In genomic region chr16:90019543-90020259, GRCh38 we compare ENCODE assay signal across 8 cellular contexts. TPM values are rescaled to one million over a fixed set of nuclear protein-coding genes. Genes with fewer than 3 reads are reported as not detected.
A peak's percentile ranks its signal among the peaks of the same experiment; 100 is the strongest.
DNase-seq lines count a peak whose midpoint lies in the region; ATAC-seq and TF ChIP-seq lines count a peak whose summit lies in the region.

No MANE protein-coding gene starts in this region.

- peaks cover 7% of the 10 kb centered on the region; the same call in 1 of the 2 replicates for H3F3A ChIP-seq in OCI-LY1 (ENCODE audit: insufficient read depth, low read length)

- H3K4me3 ChIP-seq in OCI-LY1 (ENCODE audit: low read depth, low read length, poor library complexity, severe bottlenecking) (peak overlapping the region; percentile 61), rectal smooth muscle tissue (ENCODE audit: low read length) (peak overlapping the region; percentile 44)

- peak; percentile 58 for DNase-seq in ACHN
- DNase-seq in activated naive CD4-positive, alpha-beta T cell (lab: John Stamatoyannopoulos, UW): peak in 3 of 4 experiments; percentile 13 to 59 (median 23)
- no peak for DNase-seq in Right ventricle myocardium superior
- DNase-seq in occipital lobe (lab: John Stamatoyannopoulos, UW): no peak
- no peak for DNase-seq in ureter (ENCODE audit: low spot score)

- H3K27me3 ChIP-seq in OCI-LY1 (ENCODE audit: insufficient read depth, low read length) (peaks cover 11% of the 10 kb centered on the region; the same call in 1 of the 2 replicates), rectal smooth muscle tissue (ENCODE audit: control insufficient read depth, insufficient read depth, low read length) (no peaks in the 10 kb centered on the region)

- no peak overlapping the region for H2AFZ ChIP-seq in OCI-LY1 (ENCODE audit: low read length)

- H3K36me3 ChIP-seq in OCI-LY1 (ENCODE audit: insufficient read depth, low read length): no peaks in the 10 kb centered on the region; the same call in 1 of the 2 replicates
- no peaks in the 10 kb centered on the region for H3K36me3 ChIP-seq in rectal smooth muscle tissue (ENCODE audit: control insufficient read depth, insufficient read depth, low read length)

- H3K27ac ChIP-seq in OCI-LY1 (ENCODE audit: low read depth, low read length, poor library complexity, severe bottlenecking) (no peak overlapping the region), rectal smooth muscle tissue (ENCODE audit: low read depth, low read length) (no peak overlapping the region)

- peak; percentile 51 for ATAC-seq in GM19463 (IDR thresholded peaks at IDR 0.05; ENCODE audit: unreplicated experiment)
- ATAC-seq in Right ventricle myocardium superior (ENCODE audit: poor library complexity): peak; percentile 14

- H3K9me2 ChIP-seq in OCI-LY1 (ENCODE audit: low read depth, low read length): no peaks in the 10 kb centered on the region

- intact Hi-C loops in Right ventricle myocardium superior (cut with DNase I): no loop called here

- H4K20me1 ChIP-seq in OCI-LY1 (ENCODE audit: insufficient read depth, low read length): no peaks in the 10 kb centered on the region

- H3K9ac ChIP-seq in OCI-LY1 (ENCODE audit: low read length) (peak overlapping the region; percentile 46), rectal smooth muscle tissue (ENCODE audit: low read length) (no peak overlapping the region)

- in situ Hi-C loops in ACHN (cut with HindIII; ENCODE audit: low pct_ligation_motif_present, low pct_unique_long_range_greater_than_20kb, low sequenced_read_pairs): no loop called here

- peak overlapping the region; percentile 64 for H3K4me2 ChIP-seq in OCI-LY1 (ENCODE audit: low read length)

- peak; percentile 45 for TF ChIP-seq CTCF in OCI-LY1 (IDR thresholded peaks at IDR 0.05; ENCODE audit: low read length)

- no peaks in the 10 kb centered on the region for H3K79me2 ChIP-seq in OCI-LY1 (ENCODE audit: insufficient read depth, low read length)

- H3K4me1 ChIP-seq in OCI-LY1 (ENCODE audit: insufficient read depth, low read length, severe bottlenecking) (peaks cover 28% of the 10 kb centered on the region), rectal smooth muscle tissue (ENCODE audit: control insufficient read depth, insufficient read depth, low read length) (peaks cover 4% of the 10 kb centered on the region)

- H3K9me3 ChIP-seq in OCI-LY1 (ENCODE audit: low read length): no peaks in the 10 kb centered on the region

RNA-seq across cellular contexts. Expression of gene DBNDD1, which starts 0.4 kb away (rescaled TPM):
- 6.3 TPM for total RNA-seq in Right ventricle myocardium superior
- total RNA-seq in occipital lobe: 12.3 TPM
- total RNA-seq in ureter: 3.0 TPM

RNA-seq across cellular contexts. Expression of gene PRDM7, which starts 57.4 kb away (rescaled TPM):
- total RNA-seq in Right ventricle myocardium superior: not detected
- total RNA-seq in occipital lobe: not detected
- total RNA-seq in ureter: not detected

Comparison
In these comparisons a context has a peak if more than half of its experiments do, and no peak if none do; other contexts are left out.
1. DNase-seq: peak in ACHN (single experiment) and activated naive CD4-positive, alpha-beta T cell (3 of 4); none in Right ventricle myocardium superior (single experiment), occipital lobe (single experiment) and ureter (single experiment).